18 cellular contexts compared by ENCODE assay signal in genomic region chr16:89729293-89729692, GRCh38.
"Had no signal": no experiment of that assay in that cellular context is flagged by ENCODE, and none has a peak within 500 bp of the region (broad histone marks: within the 10 kb centered on the region; RNA-seq: fewer than 3 reads in every experiment).

No MANE protein-coding gene starts in this region.

- H3K4me3 ChIP-seq: ascending aorta, esophagus squamous epithelium, heart right ventricle, spleen, thoracic aorta, upper lobe of left lung had no signal

- FAIRE-seq: bronchial epithelial cell had no signal

- H3K9me3 ChIP-seq: ascending aorta, esophagus squamous epithelium, heart right ventricle, spleen, thoracic aorta, upper lobe of left lung had no signal

- H3K4me1 ChIP-seq: ascending aorta had no signal

- H3K27ac ChIP-seq: ascending aorta, esophagus squamous epithelium, heart right ventricle, spleen, thoracic aorta, upper lobe of left lung, WERI-Rb-1 had no signal

- ATAC-seq: activated T-helper 17 cell treated with anti-CD3 and anti-CD28 coated beads, Interleukin-2, amount 50 U/mL, for 72 hours; stimulated activated naive B cell treated with anti-CD40 and anti-IgM and Interleukin-4, amounts not matched to agents 10 μg/mL and 1 μg/mL and 100 μg/mL, for 72 hours had no signal

- DNase-seq: activated CD4-positive, alpha-beta T cell treated with anti-CD3 and anti-CD28 coated beads for 1 hour; activated naive CD4-positive, alpha-beta T cell; activated T-cell treated with anti-CD3 and anti-CD28 coated beads for 4 hours; effector memory CD4-positive, alpha-beta T cell; esophagus squamous epithelium; heart right ventricle; kidney glomerular epithelial cell; naive B cell; spleen; stimulated activated CD4-positive, alpha-beta T cell treated with anti-CD3 and anti-CD28 coated beads, Interleukin-4, amount 100 ng/mL, for 4 hours; stimulated activated naive B cell treated with anti-CD40 and anti-IgM and Interleukin-4, amounts not matched to agents 10 μg/mL and 1 μg/mL and 100 μg/mL, for 72 hours; SW 1271; upper lobe of left lung; WERI-Rb-1 had no signal

- H3K27me3 ChIP-seq: ascending aorta, esophagus squamous epithelium, heart right ventricle, spleen, upper lobe of left lung had no signal
